ENCODE assay signal across 23 cellular contexts in the genomic region with DNA sequence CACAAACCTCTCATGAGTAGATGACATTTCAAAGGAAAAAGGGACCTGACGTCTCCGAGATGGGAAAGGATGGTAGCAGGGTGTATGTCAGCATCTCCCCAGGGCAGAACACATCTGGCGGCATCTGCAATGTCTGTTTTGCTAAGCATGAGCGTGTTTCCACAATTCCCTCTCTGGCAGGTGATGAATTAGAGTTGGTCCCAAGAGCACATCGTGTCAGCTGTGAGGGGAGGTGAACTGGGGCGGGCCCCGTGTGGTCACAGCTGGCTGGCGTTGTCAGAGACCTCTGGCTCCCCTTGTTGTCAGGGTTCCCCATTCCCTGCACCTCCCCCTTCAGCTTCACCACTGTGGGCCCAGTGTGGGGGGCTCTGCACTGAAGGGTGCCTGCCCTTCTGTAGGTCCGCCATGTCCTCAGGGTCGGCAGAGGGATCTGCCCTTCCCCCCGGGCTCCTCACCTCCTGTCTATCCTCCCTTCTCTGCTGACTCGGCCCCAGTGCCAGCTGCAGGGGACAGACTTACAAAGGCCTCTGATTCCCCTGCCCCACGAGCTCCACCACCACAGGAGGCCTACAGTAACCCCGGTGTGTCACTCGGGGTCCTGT. TPM values are rescaled to one million over a fixed set of nuclear protein-coding genes. Genes with fewer than 3 reads are reported as not detected.
DNase-seq lines count a peak whose midpoint lies in the region; FAIRE-seq and TF ChIP-seq lines count a peak whose summit lies in the region.
"Had no signal": no experiment of that assay in that cellular context is flagged by ENCODE, and none has a peak within 500 bp of the region (broad histone marks: within the 10 kb centered on the region; RNA-seq: fewer than 3 reads in every experiment).

No MANE protein-coding gene starts in this region.

- CTCF ChIA-PET in mammary epithelial cell (lab: Charles Lee; ENCODE audit: low non-redundant PET) = no interaction called here
- CTCF ChIA-PET in GM10248 (lab: Yijun Ruan, JAX) = interaction anchor here (1.0 to 1.9 kb wide), 4 partner anchors 9 to 310 kb away, joined by 3 to 5 read pairs (median 4); no protein-coding TSS in a partner anchor

- no peaks in the 10 kb centered on the region for H3K79me2 ChIP-seq in mammary epithelial cell (ENCODE audit: insufficient read depth, low read length)

- no TSS peak for BruUV-seq in mammary epithelial cell (replicated peaks; lab: Mats Ljungman, UMichigan)

- dilution Hi-C loops in mammary epithelial cell (cut with HindIII; ENCODE audit: low sequenced_read_pairs) = no loop called here

- no peak overlapping the region for H2AFZ ChIP-seq in mammary epithelial cell (ENCODE audit: low read depth, low read length)

- H3K4me1 ChIP-seq in breast epithelium (peaks cover 4 to 13% of the 10 kb centered on the region in 2 donors), mammary epithelial cell (ENCODE audit: insufficient read depth, low read length) (peaks cover 21% of the 10 kb centered on the region), esophagus squamous epithelium (peaks cover 15 to 92% (median 34%) of the 10 kb centered on the region in 3 donors), rectal smooth muscle tissue (ENCODE audit: control insufficient read depth, insufficient read depth, low read length) (peaks cover 18% of the 10 kb centered on the region), vagina (peaks cover 55% of the 10 kb centered on the region), colonic mucosa (no peaks in the 10 kb centered on the region)

- POLR2A ChIA-PET in GM10248 (lab: Yijun Ruan, JAX) = no interaction called here

- H3K9ac ChIP-seq in mammary epithelial cell (ENCODE audit: insufficient read depth, low read length) (no peak overlapping the region), rectal smooth muscle tissue (ENCODE audit: low read length) (no peak overlapping the region), colonic mucosa (ENCODE audit: low read depth in 2 of 2, low read length in 2 of 2) (no peak overlapping the region)

- intact Hi-C loops in breast epithelium (cut with DNase I; ENCODE audit: low total_unique reads) (loop anchor here (5.0 to 10.0 kb wide), 3 partner anchors 231 to 831 kb away; no protein-coding TSS in a partner anchor), mammary epithelial cell (cut with micrococcal nuclease) (loop anchor here (10.0 kb wide), 1 partner anchor 239 kb away; no protein-coding TSS in a partner anchor), esophagus squamous epithelium (cut with DNase I) (no loop called here), vagina (cut with DNase I) (no loop called here), colonic mucosa (cut with DNase I) (no loop called here)

- H3K27me3 ChIP-seq in breast epithelium (no peaks in the 10 kb centered on the region), mammary epithelial cell (ENCODE audit: insufficient read depth, low read length) (no peaks in the 10 kb centered on the region), esophagus squamous epithelium (no peaks in the 10 kb centered on the region), rectal smooth muscle tissue (ENCODE audit: control insufficient read depth, insufficient read depth, low read length) (no peaks in the 10 kb centered on the region), vagina (no peaks in the 10 kb centered on the region), colonic mucosa (no peaks in the 10 kb centered on the region)
- H3K27me3 ChIP-seq: SJSA1 had no signal

- TF ChIP-seq POLR2A in breast epithelium (IDR thresholded peaks at IDR 0.05) = no peak
- no peak for TF ChIP-seq POLR2A in esophagus squamous epithelium (IDR thresholded peaks at IDR 0.05)
- TF ChIP-seq POLR2A in vagina (IDR thresholded peaks at IDR 0.05) = no peak

- H3K9me3 ChIP-seq in breast epithelium (no peaks in the 10 kb centered on the region), mammary epithelial cell (replicated peaks; ENCODE audit: insufficient read depth, low read length) (no peaks in the 10 kb centered on the region), esophagus squamous epithelium (no peaks in the 10 kb centered on the region), vagina (no peaks in the 10 kb centered on the region), colonic mucosa (no peaks in the 10 kb centered on the region)
- H3K9me3 ChIP-seq: Caco-2, SJSA1 had no signal

- FAIRE-seq in urothelium cell line (lab: Jason Lieb, UNC) = no peak

- H3K27ac ChIP-seq in breast epithelium (peak overlapping the region; percentile 77 to 81), mammary epithelial cell (ENCODE audit: insufficient read depth, low read depth, low read length) (no peak overlapping the region), esophagus squamous epithelium (peak overlapping the region in 3 of 4 donors; percentile 2 to 57 (median 57)), rectal smooth muscle tissue (ENCODE audit: low read depth, low read length) (peak overlapping the region; percentile 26), vagina (peak overlapping the region; percentile 82), colonic mucosa (no peak overlapping the region)
- H3K27ac ChIP-seq: SJSA1 had no signal

- 88% methylated on average over 10 of the region's 15 CpGs for WGBS in mammary epithelial cell (ENCODE audit: low coverage, missing lambda C conversion rate)
- 71 to 73% methylated on average over 9 to 13 of the region's 15 CpGs for WGBS in esophagus squamous epithelium, 2 donors

- TF ChIP-seq CTCF in breast epithelium (IDR thresholded peaks at IDR 0.05) (no peak), mammary epithelial cell (conservative IDR thresholded peaks at IDR 0.05 in 1 of 2, IDR thresholded peaks at IDR 0.05 in 1 of 2; ENCODE audit: extremely low read depth in 1 of 2, insufficient read depth in 1 of 2, low read depth in 1 of 2, low read length in 2 of 2) (no peak), esophagus squamous epithelium (IDR thresholded peaks at IDR 0.05) (no peak), vagina (IDR thresholded peaks at IDR 0.05) (no peak), GM10248 (IDR thresholded peaks at IDR 0.05; ENCODE audit: control extremely low read depth, extremely low read depth, low read depth, missing control alignments) (no peak), colonic mucosa (IDR thresholded peaks at IDR 0.05) (no peak)

- H3K36me3 ChIP-seq in breast epithelium (no peaks in the 10 kb centered on the region), mammary epithelial cell (ENCODE audit: insufficient read depth, low read length) (no peaks in the 10 kb centered on the region), esophagus squamous epithelium (peaks cover 0 to 16% (median 0%) of the 10 kb centered on the region in 3 donors), rectal smooth muscle tissue (ENCODE audit: control insufficient read depth, insufficient read depth, low read length) (peaks cover 5% of the 10 kb centered on the region), vagina (no peaks in the 10 kb centered on the region), colonic mucosa (no peaks in the 10 kb centered on the region)
- H3K36me3 ChIP-seq: SJSA1 had no signal

- H4K20me1 ChIP-seq in mammary epithelial cell (ENCODE audit: insufficient read depth, low read length) = no peaks in the 10 kb centered on the region

- DNase-seq in breast epithelium (ENCODE audit: low spot score in 2 of 2) (no peak), mammary epithelial cell (no peak), esophagus squamous epithelium (lab: John Stamatoyannopoulos, UW) (no peak), vagina (ENCODE audit: extremely low spot score in 2 of 2) (peak in 1 of 2 donors; percentile 84), GM10248 (ENCODE audit: extremely low spot score) (no peak), colonic mucosa (no peak), urothelium cell line (ENCODE audit: low spot score) (no peak)
- DNase-seq: activated CD4-positive, alpha-beta T cell treated with anti-CD3 and anti-CD28 coated beads for 36 hours; activated CD8-positive, alpha-beta memory T cell treated with anti-CD3 and anti-CD28 coated beads for 24 hours; activated gamma-delta T cell treated with Interleukin-2 at 50 U/mL for 16 hours; activated T-cell treated with anti-CD3 and anti-CD28 coated beads, Interleukin-2, amount 50 U/mL, for 1 hour; Caco-2; effector memory CD8-positive, alpha-beta T cell; EL; foreskin melanocyte; hippocampal formation; immature natural killer cell; left ventricle myocardium superior; NCI-H510A; stimulated activated CD4-positive, alpha-beta T cell treated with anti-CD3 and anti-CD28 coated beads, Interleukin-15, amount 100 ng/mL, for 24 hours; T-helper 1 cell had no signal

- H3K4me3 ChIP-seq in breast epithelium = no peak overlapping the region
- no peak overlapping the region for H3K4me3 ChIP-seq in mammary epithelial cell (replicated peaks in 1 of 3; ENCODE audit: insufficient read depth in 1 of 3, low read depth in 2 of 3, low read length in 3 of 3)
- no peak overlapping the region for H3K4me3 ChIP-seq in esophagus squamous epithelium
- no peak overlapping the region for H3K4me3 ChIP-seq in rectal smooth muscle tissue (ENCODE audit: low read length)
- H3K4me3 ChIP-seq in vagina = no peak overlapping the region
- H3K4me3 ChIP-seq in colonic mucosa = no peak overlapping the region
- H3K4me3 ChIP-seq: SJSA1 had no signal

- no peak overlapping the region for H3K4me2 ChIP-seq in mammary epithelial cell (ENCODE audit: insufficient read depth, low read depth, low read length)

- in situ Hi-C loops in mammary epithelial cell (cut with MboI; ENCODE audit: low sequenced_read_pairs in 2 of 2) = loop anchor here (10.0 kb wide), 2 partner anchors 129 to 139 kb away; a partner anchor contains a TSS

RNA-seq across cellular contexts. Expression of a gene that starts 58.2 kb away (rescaled TPM):
- total RNA-seq in breast epithelium (1 to 10 TPM; 7.3 to 8.5 (median 8.2) TPM), mammary epithelial cell (1 to 10 TPM; 2.7 to 7.8 TPM), esophagus squamous epithelium (1 to 10 TPM; 1.1 to 4.0 (median 2.8) TPM), vagina (6.9 TPM), colonic mucosa (10 to 100 TPM in 1 of 2 donors, 1 to 10 TPM in 1; 8.9 to 10.1 TPM)
- polyA plus RNA-seq in mammary epithelial cell = 1.8 TPM
- polyA minus RNA-seq in mammary epithelial cell = 0.78 TPM

Comparison
In these comparisons a context has a peak if more than half of its experiments do, and no peak if none do; other contexts are left out.
1. H3K27ac ChIP-seq: peak in breast epithelium (2 of 2), esophagus squamous epithelium (3 of 4), rectal smooth muscle tissue (single experiment) and vagina (single experiment); none in mammary epithelial cell (single experiment) and colonic mucosa (single experiment).
2. intact Hi-C loops: an anchor here in breast epithelium (5.0 to 10.0 kb wide) and mammary epithelial cell (10.0 kb wide); none called in esophagus squamous epithelium, vagina and colonic mucosa.